In genomic region chr1:231541842-231542241, GRCh38 we compare ENCODE assay signal across 16 cellular contexts. TPM values are rescaled to one million over a fixed set of nuclear protein-coding genes. Genes with fewer than 3 reads are reported as not detected.
DNase-seq lines count a peak whose midpoint lies in the region; ATAC-seq and TF ChIP-seq lines count a peak whose summit lies in the region.
"Had no signal": no experiment of that assay in that cellular context is flagged by ENCODE, and none has a peak within 500 bp of the region (broad histone marks: within the 10 kb centered on the region; RNA-seq: fewer than 3 reads in every experiment).

No MANE protein-coding gene starts in this region.

- no peak overlapping the region for H3K4me3 ChIP-seq in left ventricle myocardium inferior
- no peak overlapping the region for H3K4me3 ChIP-seq in fibroblast of pulmonary artery (replicated peaks; ENCODE audit: low read depth, low read length)
- H3K4me3 ChIP-seq in vagina: no peak overlapping the region

- H3K9me3 ChIP-seq in left ventricle myocardium inferior (replicated peaks) (peaks cover 7% of the 10 kb centered on the region), vagina (no peaks in the 10 kb centered on the region)

- peaks cover 60% of the 10 kb centered on the region for H3K4me1 ChIP-seq in left ventricle myocardium inferior
- peaks cover 13% of the 10 kb centered on the region for H3K4me1 ChIP-seq in vagina
- H3K4me1 ChIP-seq: Caco-2 had no signal

- H3K27me3 ChIP-seq in left ventricle myocardium inferior (ENCODE audit: low read depth) (no peaks in the 10 kb centered on the region), vagina (no peaks in the 10 kb centered on the region)

- no peak for TF ChIP-seq CTCF in left ventricle myocardium inferior (IDR thresholded peaks at IDR 0.05; ENCODE audit: borderline replicate concordance)
- no peak for TF ChIP-seq CTCF in fibroblast of pulmonary artery (IDR thresholded peaks at IDR 0.05; ENCODE audit: low read length, missing control alignments)
- no peak for TF ChIP-seq CTCF in vagina (IDR thresholded peaks at IDR 0.05)

- H3K27ac ChIP-seq in left ventricle myocardium inferior (replicated peaks) (peak overlapping the region; percentile 59), vagina (peak overlapping the region; percentile 10)

- H3K36me3 ChIP-seq in left ventricle myocardium inferior (peaks cover 63% of the 10 kb centered on the region), vagina (peaks cover 0 to 29% of the 10 kb centered on the region in 2 donors)

- intact Hi-C loops in left ventricle myocardium inferior (cut with micrococcal nuclease) (no loop called here), Right ventricle myocardium inferior (cut with DNase I) (no loop called here), vagina (cut with DNase I) (no loop called here)

- no peak for TF ChIP-seq POLR2A in vagina (IDR thresholded peaks at IDR 0.05)

- no peak for ATAC-seq in Right ventricle myocardium inferior
- ATAC-seq: HepG2, Panc1 had no signal

- in situ Hi-C loops in SK-MEL-5 (cut with HindIII; ENCODE audit: low pct_unique_long_range_greater_than_20kb, low sequenced_read_pairs): no loop called here

- DNase-seq in left ventricle myocardium inferior (no peak), Right ventricle myocardium inferior (ENCODE audit: missing footprints) (no peak), SK-MEL-5 (ENCODE audit: low read depth, low spot score) (peak; percentile 15), fibroblast of pulmonary artery (ENCODE audit: low read depth) (peak; percentile 18), vagina (ENCODE audit: extremely low spot score in 2 of 2) (no peak), NCI-H526 treated with DMSO at 0.1 percent for 48 hours (lab: John Stamatoyannopoulos, UW) (no peak), Ammon's horn (ENCODE audit: low spot score) (no peak)
- DNase-seq: Caco-2; CD4-positive, alpha-beta T cell; DMS153; GDM1; H7; KBM-7; NCI-H1694 treated with DMSO at 0.1 percent for 48 hours had no signal

RNA-seq across cellular contexts. Expression of gene TSNAX, which starts 13.4 kb away (rescaled TPM):
- 23.6 TPM for total RNA-seq in left ventricle myocardium inferior
- 22.6 TPM for total RNA-seq in Right ventricle myocardium inferior
- total RNA-seq in SK-MEL-5 (2014; rRNA removed; shearing (Covaris generic)): 90.8 and 97.2 TPM in 2 replicates
- 60.3 and 77.2 TPM in 2 replicates for polyA plus RNA-seq in SK-MEL-5 (2015; cell fraction: cytosol; rRNA removed)
- polyA plus RNA-seq in SK-MEL-5 (2015; cell fraction: nucleus; rRNA removed): 33.2 and 39.5 TPM in 2 replicates
- total RNA-seq in vagina: 20.4 TPM

Comparison
In these comparisons a context has a peak if more than half of its experiments do, and no peak if none do; other contexts are left out.
1. DNase-seq: peak in SK-MEL-5 (single experiment) and fibroblast of pulmonary artery (single experiment); none in left ventricle myocardium inferior (single experiment), Right ventricle myocardium inferior (single experiment), vagina (0 of 2), NCI-H526 treated with DMSO at 0.1 percent for 48 hours (single experiment) and Ammon's horn (single experiment).